ENCODE assay signal across 1 cellular context in genomic region chr7:24821045-24821853, GRCh38.
TF ChIP-seq lines count a peak whose summit lies in the region.

No MANE protein-coding gene starts in this region.

TF ChIP-seq in GM23338, 12 proteins besides CTCF, POLR2A, EP300 and RAD21 (continued from another document):
- TF ChIP-seq, protein P1, sequence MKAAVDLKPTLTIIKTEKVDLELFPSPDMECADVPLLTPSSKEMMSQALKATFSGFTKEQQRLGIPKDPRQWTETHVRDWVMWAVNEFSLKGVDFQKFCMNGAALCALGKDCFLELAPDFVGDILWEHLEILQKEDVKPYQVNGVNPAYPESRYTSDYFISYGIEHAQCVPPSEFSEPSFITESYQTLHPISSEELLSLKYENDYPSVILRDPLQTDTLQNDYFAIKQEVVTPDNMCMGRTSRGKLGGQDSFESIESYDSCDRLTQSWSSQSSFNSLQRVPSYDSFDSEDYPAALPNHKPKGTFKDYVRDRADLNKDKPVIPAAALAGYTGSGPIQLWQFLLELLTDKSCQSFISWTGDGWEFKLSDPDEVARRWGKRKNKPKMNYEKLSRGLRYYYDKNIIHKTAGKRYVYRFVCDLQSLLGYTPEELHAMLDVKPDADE (IDR thresholded peaks at IDR 0.05) = no peak
- TF ChIP-seq ZNF331 (CRISPR knock-in tag; IDR thresholded peaks at IDR 0.05; ENCODE audit: low read depth) (no peak), JUNB (IDR thresholded peaks at IDR 0.05; ENCODE audit: unreplicated experiment) (no peak), STAT1 (IDR thresholded peaks at IDR 0.05; ENCODE audit: unreplicated experiment) (no peak), POLR2AphosphoS5 (IDR thresholded peaks at IDR 0.05; ENCODE audit: low read depth) (no peak), CREB1 (CRISPR knock-in tag; IDR thresholded peaks at IDR 0.05; ENCODE audit: low read depth) (no peak)
TF ChIP-seq in GM23338: peak in this region for 0.
